ENCODE assay signal across 21 cellular contexts in the genomic region with DNA sequence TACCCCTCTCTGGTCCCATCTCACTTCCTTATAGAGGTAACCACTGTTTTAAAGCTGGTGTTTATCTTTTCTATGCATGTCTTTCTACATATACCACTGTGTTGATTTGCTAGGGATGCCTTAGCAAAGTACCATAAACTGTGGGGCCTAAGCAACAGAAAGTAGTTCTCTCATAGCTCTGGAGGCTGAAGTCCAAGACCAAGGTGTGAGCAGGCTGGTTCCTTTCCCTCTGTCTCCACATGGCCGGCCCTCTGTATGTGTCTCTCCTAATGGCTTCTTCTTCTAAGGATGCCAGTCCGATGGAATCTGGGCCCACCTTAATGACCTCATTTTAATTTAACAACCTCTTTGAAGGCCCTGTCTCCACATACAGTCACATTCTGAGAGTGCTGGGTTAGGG.
"Had no signal": no experiment of that assay in that cellular context is flagged by ENCODE, and none has a peak within 500 bp of the region (broad histone marks: within the 10 kb centered on the region; RNA-seq: fewer than 3 reads in every experiment).

No MANE protein-coding gene starts in this region.

- H3K4me3 Mint-ChIP-seq: activated T-cell treated with anti-CD3 and anti-CD28 coated beads, Interleukin-2, amount 50 U/mL, for 72 hours; nephron; type B pancreatic cell had no signal

- H3K36me3 ChIP-seq: adrenal gland, WERI-Rb-1 had no signal

- DNase-seq: activated CD4-positive, alpha-beta T cell treated with anti-CD3 and anti-CD28 coated beads for 1 hour; activated CD8-positive, alpha-beta memory T cell treated with anti-CD3 and anti-CD28 coated beads for 24 hours; activated CD8-positive, alpha-beta memory T cell treated with anti-CD3 and anti-CD28 coated beads, Interleukin-2, amount 50 U/mL, for 48 hours; activated gamma-delta T cell; activated T-cell treated with anti-CD3 and anti-CD28 coated beads, Interleukin-2, amount 50 U/mL, for 72 hours; adrenal gland; foreskin melanocyte; glutamatergic neuron; hypothalamus; islet precursor cell; nucleus accumbens; stimulated activated CD4-positive, alpha-beta T cell treated with anti-CD3 and anti-CD28 coated beads, Interleukin-2, amount 100 ng/mL, for 24 hours; stimulated activated naive CD8-positive, alpha-beta T cell treated with anti-CD3 and anti-CD28 coated beads, Interleukin-15, Interleukin-2, amounts not matched to agents 100 U/mL and 50 U/mL, for 24 hours; substantia nigra; SW 1271; T-helper 2 cell; WERI-Rb-1 had no signal

- H3K27me3 Mint-ChIP-seq: type B pancreatic cell had no signal

- H3K27ac ChIP-seq: adrenal gland, WERI-Rb-1 had no signal

- H3K9me3 Mint-ChIP-seq: activated naive CD4-positive, alpha-beta T cell treated with anti-CD3 and anti-CD28 coated beads, Interleukin-2, amount 50 U/mL, for 72 hours; activated T-cell treated with anti-CD3 and anti-CD28 coated beads, Interleukin-2, amount 50 U/mL, for 72 hours; nephron; type B pancreatic cell had no signal

- H3K4me3 ChIP-seq: adrenal gland, lung had no signal

- H3K4me1 ChIP-seq: adrenal gland had no signal

- H3K9me3 ChIP-seq: adrenal gland had no signal

- H3K36me3 Mint-ChIP-seq: activated naive CD4-positive, alpha-beta T cell treated with anti-CD3 and anti-CD28 coated beads, Interleukin-2, amount 50 U/mL, for 72 hours; type B pancreatic cell had no signal

- H3K27me3 ChIP-seq: adrenal gland had no signal

- ATAC-seq: activated naive CD4-positive, alpha-beta T cell treated with anti-CD3 and anti-CD28 coated beads, Interleukin-2, amount 50 U/mL, for 72 hours; activated T-cell treated with anti-CD3 and anti-CD28 coated beads, Interleukin-2, amount 50 U/mL, for 72 hours; stimulated activated naive CD8-positive, alpha-beta T cell treated with anti-CD3 and anti-CD28 coated beads, Interleukin-15, Interleukin-2, amounts not matched to agents 100 U/mL and 50 U/mL, for 24 hours had no signal
